1 cellular context compared by ENCODE assay signal in the genomic region with DNA sequence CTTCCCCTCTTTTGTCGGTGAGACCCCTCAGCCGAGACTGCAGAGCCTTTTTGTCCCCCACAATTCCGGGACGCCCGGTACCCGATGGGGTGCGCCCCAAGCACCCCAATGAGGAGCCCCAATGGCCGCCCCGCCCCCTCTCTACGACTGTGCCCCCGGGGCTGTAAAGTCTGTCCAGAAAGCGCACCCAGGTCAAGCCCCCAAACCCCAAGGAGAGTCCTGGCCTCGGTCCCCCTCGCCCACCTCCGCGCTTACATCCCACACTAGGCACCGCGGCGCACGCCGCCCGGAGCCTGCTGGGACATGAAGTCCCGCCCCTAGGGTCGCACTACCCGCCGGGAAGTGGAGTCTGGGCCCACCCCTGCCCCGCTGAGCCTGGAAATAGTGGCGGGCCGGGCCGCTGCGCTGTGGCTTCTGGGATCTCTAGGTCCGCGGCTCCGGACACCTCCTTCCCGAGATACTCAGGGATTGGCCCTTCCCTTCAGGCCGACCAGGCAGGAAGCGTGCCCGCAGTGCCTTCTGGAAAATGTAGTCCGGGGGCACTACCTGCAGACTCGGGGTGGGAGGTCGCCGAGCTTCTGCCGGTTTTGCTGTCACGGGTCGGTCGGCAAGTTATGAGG.
TF ChIP-seq lines count a peak whose summit lies in the region.

Gene MEN1 (minus strand): TSS at position 281 of the 620 bp plus-strand sequence. CDS start 442 bp downstream, outside the sequence.

TF ChIP-seq in K562, 482 proteins besides CTCF, POLR2A, EP300 and RAD21 (continued from another document and continues in another):
- TF ChIP-seq CREB3L1 (IDR thresholded peaks at IDR 0.05; ENCODE audit: borderline replicate concordance, low read depth) = peak; percentile 78
- TF ChIP-seq ZNF589 (CRISPR knock-in tag; IDR thresholded peaks at IDR 0.05; ENCODE audit: low read depth) = no peak
- TF ChIP-seq E2F4 (CRISPR knock-in tag; IDR thresholded peaks at IDR 0.05; ENCODE audit: low read depth) = no peak
- no peak for TF ChIP-seq MITF (IDR thresholded peaks at IDR 0.05)
- TF ChIP-seq ARID4B (CRISPR knock-in tag; IDR thresholded peaks at IDR 0.05) = peak; percentile 42
- TF ChIP-seq KLF10 (CRISPR knock-in tag; IDR thresholded peaks at IDR 0.05) = no peak
- TF ChIP-seq ARHGAP35 (IDR thresholded peaks at IDR 0.05; ENCODE audit: partially characterized antibody) = no peak
- peak; percentile 47 to 86; a peak in 2 of 4 replicates for TF ChIP-seq UBTF (IDR thresholded peaks at IDR 0.05; ENCODE audit: borderline replicate concordance in 1 of 2, low read depth in 2 of 2, low read length in 2 of 2)
- no peak for TF ChIP-seq SRSF1 (IDR thresholded peaks at IDR 0.05; ENCODE audit: low read depth, low read length)
- TF ChIP-seq CXXC5 (CRISPR knock-in tag; IDR thresholded peaks at IDR 0.05) = peak; percentile 71
- TF ChIP-seq BRF1 (IDR thresholded peaks at IDR 0.05; ENCODE audit: borderline replicate concordance, extremely low read depth, insufficient read length) = no peak
- peak; percentile 88; the same call in 1 of the 2 replicates for TF ChIP-seq CC2D1A (IDR thresholded peaks at IDR 0.05)
- TF ChIP-seq KHSRP (IDR thresholded peaks at IDR 0.05) = no peak
- no peak for TF ChIP-seq ZNF124 (CRISPR knock-in tag; IDR thresholded peaks at IDR 0.05)
- no peak for TF ChIP-seq HNRNPH1 (optimal IDR thresholded peaks at IDR 0.05; ENCODE audit: low read depth, low read length)
- TF ChIP-seq PHF8 (IDR thresholded peaks at IDR 0.05; ENCODE audit: borderline replicate concordance, low read length) = peak; percentile 73; the same call in 1 of the 2 replicates
- TF ChIP-seq ZNF140 (CRISPR knock-in tag; IDR thresholded peaks at IDR 0.05) = no peak
- TF ChIP-seq NELFE (IDR thresholded peaks at IDR 0.05; ENCODE audit: insufficient read depth, insufficient read length) = no peak
- no peak for TF ChIP-seq FOXK2 (conservative IDR thresholded peaks at IDR 0.05 in 1 of 2, IDR thresholded peaks at IDR 0.05 in 1 of 2; ENCODE audit: low read depth in 2 of 2)
- peak in 1 of 2 experiments; percentile 59; a peak in 2 of 4 replicates for TF ChIP-seq TBL1XR1 (IDR thresholded peaks at IDR 0.05; ENCODE audit: low read length in 2 of 2)
- no peak for TF ChIP-seq GTF2E2 (tag; IDR thresholded peaks at IDR 0.05)
- no peak for TF ChIP-seq ZNF561 (CRISPR knock-in tag; conservative IDR thresholded peaks at IDR 0.05)
- TF ChIP-seq, protein P1, sequence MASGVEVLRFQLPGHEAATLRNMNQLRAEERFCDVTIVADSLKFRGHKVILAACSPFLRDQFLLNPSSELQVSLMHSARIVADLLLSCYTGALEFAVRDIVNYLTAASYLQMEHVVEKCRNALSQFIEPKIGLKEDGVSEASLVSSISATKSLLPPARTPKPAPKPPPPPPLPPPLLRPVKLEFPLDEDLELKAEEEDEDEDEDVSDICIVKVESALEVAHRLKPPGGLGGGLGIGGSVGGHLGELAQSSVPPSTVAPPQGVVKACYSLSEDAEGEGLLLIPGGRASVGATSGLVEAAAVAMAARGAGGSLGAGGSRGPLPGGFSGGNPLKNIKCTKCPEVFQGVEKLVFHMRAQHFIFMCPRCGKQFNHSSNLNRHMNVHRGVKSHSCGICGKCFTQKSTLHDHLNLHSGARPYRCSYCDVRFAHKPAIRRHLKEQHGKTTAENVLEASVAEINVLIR (CRISPR knock-in tag; IDR thresholded peaks at IDR 0.05) = no peak
- no peak for TF ChIP-seq ZNF764 (CRISPR knock-in tag; IDR thresholded peaks at IDR 0.05; ENCODE audit: low read depth)
- no peak for TF ChIP-seq TSHZ1 (CRISPR knock-in tag; IDR thresholded peaks at IDR 0.05)
- no peak for TF ChIP-seq GATA2 (CRISPR knock-in tag; IDR thresholded peaks at IDR 0.05)
- peak; percentile 62; the same call in 1 of the 2 replicates for TF ChIP-seq ZNF175 (CRISPR knock-in tag; IDR thresholded peaks at IDR 0.05; ENCODE audit: low read depth)
- TF ChIP-seq SRSF9 (IDR thresholded peaks at IDR 0.05; ENCODE audit: borderline replicate concordance, low read depth, low read length) = no peak
- TF ChIP-seq ZNF354B (CRISPR knock-in tag; IDR thresholded peaks at IDR 0.05) = no peak
- peak; percentile 73 for TF ChIP-seq VEZF1 (CRISPR knock-in tag; IDR thresholded peaks at IDR 0.05)
- no peak for TF ChIP-seq NR2F6 (CRISPR knock-in tag; IDR thresholded peaks at IDR 0.05)
- peak; percentile 63 to 70 for TF ChIP-seq MAZ (CRISPR knock-in tag; conservative IDR thresholded peaks at IDR 0.05 in 1 of 2, IDR thresholded peaks at IDR 0.05 in 1 of 2)
- TF ChIP-seq ZNF277 (CRISPR knock-in tag; IDR thresholded peaks at IDR 0.05; ENCODE audit: borderline replicate concordance) = no peak
- no peak for TF ChIP-seq SMAD1 (IDR thresholded peaks at IDR 0.05; ENCODE audit: low read depth, low read length, partially characterized antibody)
- peak; percentile 33; the same call in 1 of the 2 replicates for TF ChIP-seq CTBP1 (IDR thresholded peaks at IDR 0.05; ENCODE audit: borderline replicate concordance)
- no peak for TF ChIP-seq MCM2 (IDR thresholded peaks at IDR 0.05; ENCODE audit: low read depth)
- no peak for TF ChIP-seq CHCHD3 (CRISPR knock-in tag; IDR thresholded peaks at IDR 0.05)
- TF ChIP-seq CHD1 (IDR thresholded peaks at IDR 0.05; ENCODE audit: low read length) = no peak
- TF ChIP-seq ZNF583 (CRISPR knock-in tag; IDR thresholded peaks at IDR 0.05) = no peak
